ENCODE assay signal across 20 cellular contexts in the genomic region with DNA sequence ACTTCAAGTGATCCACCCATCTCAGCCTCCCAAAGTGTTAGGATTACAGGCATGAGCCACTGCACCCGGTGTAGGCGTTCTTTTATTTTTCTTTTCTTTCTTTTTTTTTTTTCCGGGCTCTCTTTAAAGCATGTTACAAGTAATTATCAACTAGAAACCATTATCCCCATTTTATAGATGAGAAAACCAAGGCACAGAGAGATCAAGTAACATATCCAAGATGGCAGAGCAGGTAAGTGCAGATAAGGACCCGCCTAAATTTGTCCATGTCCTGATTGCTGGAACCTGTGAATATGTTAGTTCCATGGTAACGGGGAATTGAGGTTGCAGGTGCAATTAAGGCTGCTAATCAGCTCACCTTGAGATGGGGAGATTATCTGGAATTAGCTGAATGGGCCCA. TPM values are rescaled to one million over a fixed set of nuclear protein-coding genes. Genes with fewer than 3 reads are reported as not detected.
DNase-seq lines count a peak whose midpoint lies in the region; ATAC-seq and TF ChIP-seq lines count a peak whose summit lies in the region.
"Had no signal": no experiment of that assay in that cellular context is flagged by ENCODE, and none has a peak within 500 bp of the region (broad histone marks: within the 10 kb centered on the region; RNA-seq: fewer than 3 reads in every experiment).

No MANE protein-coding gene starts in this region.

- DNase-seq in activated T-cell treated with anti-CD3 and anti-CD28 coated beads, Interleukin-2, amount 50 U/mL, for 72 hours, result no peak
- DNase-seq in activated T-cell treated with anti-CD3 and anti-CD28 coated beads, Interleukin-2, amount 50 U/mL, for 24 hours, result no peak
- DNase-seq in RWPE1 (ENCODE audit: low spot score) (no peak), dorsolateral prefrontal cortex (no peak), H7 (no peak), NCI-H446 (lab: John Stamatoyannopoulos, UW) (no peak)
- DNase-seq: 8988T; C1 segment of cervical spinal cord; CD4-positive, alpha-beta memory T cell; COR-L47; DMS53; NCI-H1105 treated with DMSO at 0.1 percent for 48 hours; NCI-H146; NCI-H2029; NCI-H69; OCI-M1; SK-N-SH; SW 1271 had no signal

- H3K27ac Mint-ChIP-seq in activated T-cell treated with anti-CD3 and anti-CD28 coated beads, Interleukin-2, amount 50 U/mL, for 72 hours, result peak overlapping the region; percentile 31
- H3K27ac Mint-ChIP-seq in activated T-cell treated with anti-CD3 and anti-CD28 coated beads, Interleukin-2, amount 50 U/mL, for 24 hours, result no peak overlapping the region

- H3K36me3 Mint-ChIP-seq in activated T-cell treated with anti-CD3 and anti-CD28 coated beads, Interleukin-2, amount 50 U/mL, for 72 hours (ENCODE audit: insufficient read depth in 2 of 2), result no peaks in the 10 kb centered on the region
- H3K36me3 Mint-ChIP-seq in activated T-cell treated with anti-CD3 and anti-CD28 coated beads, Interleukin-2, amount 50 U/mL, for 24 hours (ENCODE audit: low read depth), result no peaks in the 10 kb centered on the region

- peak overlapping the region; percentile 76 for H3K27ac ChIP-seq in RWPE1
- H3K27ac ChIP-seq in dorsolateral prefrontal cortex, result peak overlapping the region in 36 of 59 donors; percentile 3 to 84 (median 68)
- H3K27ac ChIP-seq: HL-60 had no signal

- no peaks in the 10 kb centered on the region for H3K36me3 ChIP-seq in H7 (replicated peaks; ENCODE audit: control insufficient read depth, insufficient read depth, low read length)

- H3K27me3 Mint-ChIP-seq in activated T-cell treated with anti-CD3 and anti-CD28 coated beads, Interleukin-2, amount 50 U/mL, for 72 hours (ENCODE audit: low read depth), result no peaks in the 10 kb centered on the region
- no peaks in the 10 kb centered on the region for H3K27me3 Mint-ChIP-seq in activated T-cell treated with anti-CD3 and anti-CD28 coated beads, Interleukin-2, amount 50 U/mL, for 24 hours
- H3K27me3 Mint-ChIP-seq: CD4-positive, alpha-beta memory T cell had no signal

- ATAC-seq in activated T-cell treated with anti-CD3 and anti-CD28 coated beads, Interleukin-2, amount 50 U/mL, for 72 hours (replicated peaks in 1 of 2), result no peak
- ATAC-seq in GM18858 (IDR thresholded peaks at IDR 0.05; ENCODE audit: unreplicated experiment), result no peak

- no peak overlapping the region for H3K4me3 Mint-ChIP-seq in activated T-cell treated with anti-CD3 and anti-CD28 coated beads, Interleukin-2, amount 50 U/mL, for 72 hours
- H3K4me3 Mint-ChIP-seq in activated T-cell treated with anti-CD3 and anti-CD28 coated beads, Interleukin-2, amount 50 U/mL, for 24 hours, result no peak overlapping the region

- CTCF ChIA-PET in RWPE1 (lab: Yijun Ruan, JAX), result no interaction called here

- H3K9me3 Mint-ChIP-seq in activated T-cell treated with anti-CD3 and anti-CD28 coated beads, Interleukin-2, amount 50 U/mL, for 72 hours, result peaks cover 0 to 3% of the 10 kb centered on the region in 2 donors
- H3K9me3 Mint-ChIP-seq in activated T-cell treated with anti-CD3 and anti-CD28 coated beads, Interleukin-2, amount 50 U/mL, for 24 hours, result no peaks in the 10 kb centered on the region
- H3K9me3 Mint-ChIP-seq: CD4-positive, alpha-beta memory T cell had no signal

- peaks cover 12% of the 10 kb centered on the region for H3K4me1 Mint-ChIP-seq in activated T-cell treated with anti-CD3 and anti-CD28 coated beads, Interleukin-2, amount 50 U/mL, for 72 hours (ENCODE audit: low read depth)
- H3K4me1 Mint-ChIP-seq in activated T-cell treated with anti-CD3 and anti-CD28 coated beads, Interleukin-2, amount 50 U/mL, for 24 hours (ENCODE audit: low read depth), result peaks cover 12% of the 10 kb centered on the region

- intact Hi-C loops in dorsolateral prefrontal cortex (cut with DNase I), result no loop called here

- TF ChIP-seq CTCF in RWPE1 (conservative IDR thresholded peaks at IDR 0.05; ENCODE audit: low read depth) (no peak), dorsolateral prefrontal cortex (IDR thresholded peaks at IDR 0.05 in 54 of 56, conservative IDR thresholded peaks at IDR 0.05 in 2 of 56; ENCODE audit: low read depth in 1 of 56, partially characterized antibody in 56 of 56) (no peak)

- H3K27me3 ChIP-seq in dorsolateral prefrontal cortex, result no peaks in the 10 kb centered on the region
- no peaks in the 10 kb centered on the region for H3K27me3 ChIP-seq in H7 (ENCODE audit: control insufficient read depth, insufficient read depth, low read length)

- POLR2A ChIA-PET in RWPE1 (lab: Yijun Ruan, JAX; ENCODE audit: low non-redundant PET), result no interaction called here

- H3K4me3 ChIP-seq in dorsolateral prefrontal cortex (no peak overlapping the region), H7 (ENCODE audit: insufficient read depth, low read depth, low read length) (no peak overlapping the region)

RNA-seq across cellular contexts. Expression of a gene that starts 54.4 kb away (rescaled TPM):
- total RNA-seq in activated T-cell treated with anti-CD3 and anti-CD28 coated beads, Interleukin-2, amount 50 U/mL, for 72 hours, result 10 to 100 TPM; 34.8 to 43.1 TPM
- total RNA-seq in dorsolateral prefrontal cortex, result 10 to 100 TPM; 33.8 to 73.3 (median 51.7) TPM
- 11.1 and 16.5 TPM in 2 replicates for total RNA-seq in H7 (2014; rRNA removed; shearing (Covaris generic))

RNA-seq across cellular contexts. Expression of a gene that starts 55.2 kb away (rescaled TPM):
- 100 to 1,000 TPM; 260 to 275 TPM for total RNA-seq in activated T-cell treated with anti-CD3 and anti-CD28 coated beads, Interleukin-2, amount 50 U/mL, for 72 hours
- total RNA-seq in dorsolateral prefrontal cortex, result 100 to 1,000 TPM in 112 of 120 experiments, 10 to 100 TPM in 8; 73.8 to 169 (median 128) TPM
- total RNA-seq in H7 (2014; rRNA removed; shearing (Covaris generic)), result 327 and 489 TPM in 2 replicates
